Comparison of ENCODE assay signal across 12 cellular contexts in genomic region chr5:138529812-138530211, GRCh38.
"Had no signal": no experiment of that assay in that cellular context is flagged by ENCODE, and none has a peak within 500 bp of the region (broad histone marks: within the 10 kb centered on the region; RNA-seq: fewer than 3 reads in every experiment).

No MANE protein-coding gene starts in this region.

- H3K9me3 ChIP-seq: colonic mucosa, tibial nerve had no signal

- H3K27ac ChIP-seq: colonic mucosa, tibial nerve had no signal

- H3K4me2 ChIP-seq: neural progenitor cell had no signal

- H3K27me3 Mint-ChIP-seq: activated CD4-positive, alpha-beta T cell treated with anti-CD3 and anti-CD28 coated beads for 36 hours; activated CD8-positive, alpha-beta T cell treated with anti-CD3 and anti-CD28 coated beads for 36 hours; activated naive CD4-positive, alpha-beta T cell treated with anti-CD3 and anti-CD28 coated beads, Interleukin-2, amount 10 ng/mL, durations not matched to agents 7 days and 5 days had no signal

- ATAC-seq: activated CD4-positive, alpha-beta T cell treated with anti-CD3 and anti-CD28 coated beads for 36 hours; activated CD8-positive, alpha-beta T cell treated with anti-CD3 and anti-CD28 coated beads for 36 hours had no signal

- H3K27ac Mint-ChIP-seq: activated naive CD4-positive, alpha-beta T cell treated with anti-CD3 and anti-CD28 coated beads, Interleukin-2, amount 10 ng/mL, durations not matched to agents 7 days and 5 days; neural progenitor cell had no signal

- H3K4me1 Mint-ChIP-seq: neural progenitor cell had no signal

- DNase-seq: activated CD4-positive, alpha-beta T cell treated with anti-CD3 and anti-CD28 coated beads for 36 hours; activated CD8-positive, alpha-beta memory T cell treated with anti-CD3 and anti-CD28 coated beads, Interleukin-2, amount 50 U/mL, for 4 hours; activated CD8-positive, alpha-beta T cell treated with anti-CD3 and anti-CD28 coated beads for 36 hours; activated naive CD4-positive, alpha-beta T cell treated with anti-CD3 and anti-CD28 coated beads, Interleukin-2, amount 10 ng/mL, durations not matched to agents 7 days and 5 days; caudate nucleus; colonic mucosa; effector CD4-positive, alpha-beta T cell; SW 1271 had no signal

- H2AFZ ChIP-seq: neural progenitor cell had no signal

- H3K36me3 ChIP-seq: colonic mucosa, neural progenitor cell had no signal

- H3K4me3 ChIP-seq: colonic mucosa, neural progenitor cell, skin epidermis, tibial nerve had no signal

- H3K4me1 ChIP-seq: colonic mucosa, neural progenitor cell had no signal

- H3K4me3 Mint-ChIP-seq: activated CD4-positive, alpha-beta T cell treated with anti-CD3 and anti-CD28 coated beads for 36 hours; activated CD8-positive, alpha-beta T cell treated with anti-CD3 and anti-CD28 coated beads for 36 hours; activated naive CD4-positive, alpha-beta T cell treated with anti-CD3 and anti-CD28 coated beads, Interleukin-2, amount 10 ng/mL, durations not matched to agents 7 days and 5 days; activated T-helper 1 cell treated with anti-CD3 and anti-CD28 coated beads, Interleukin-12 subunit alpha, Interleukin-12 subunit beta, Interleukin-2, Interleukin-4 antibody, amounts not matched to agents 30 ng/mL and 10 ng/mL and 1 ng/mL, durations not matched to agents 14 hours and 24 hours and 36 hours; neural progenitor cell had no signal

- H3K27me3 ChIP-seq: colonic mucosa, neural progenitor cell, tibial nerve had no signal

- H3K9me3 Mint-ChIP-seq: activated CD8-positive, alpha-beta T cell treated with anti-CD3 and anti-CD28 coated beads for 36 hours; activated naive CD4-positive, alpha-beta T cell treated with anti-CD3 and anti-CD28 coated beads, Interleukin-2, amount 10 ng/mL, durations not matched to agents 7 days and 5 days; activated T-helper 1 cell treated with anti-CD3 and anti-CD28 coated beads, Interleukin-12 subunit alpha, Interleukin-12 subunit beta, Interleukin-2, Interleukin-4 antibody, amounts not matched to agents 30 ng/mL and 10 ng/mL and 1 ng/mL, durations not matched to agents 14 hours and 24 hours and 36 hours; neural progenitor cell had no signal
